ENCODE assay signal across 21 cellular contexts in the genomic region with DNA sequence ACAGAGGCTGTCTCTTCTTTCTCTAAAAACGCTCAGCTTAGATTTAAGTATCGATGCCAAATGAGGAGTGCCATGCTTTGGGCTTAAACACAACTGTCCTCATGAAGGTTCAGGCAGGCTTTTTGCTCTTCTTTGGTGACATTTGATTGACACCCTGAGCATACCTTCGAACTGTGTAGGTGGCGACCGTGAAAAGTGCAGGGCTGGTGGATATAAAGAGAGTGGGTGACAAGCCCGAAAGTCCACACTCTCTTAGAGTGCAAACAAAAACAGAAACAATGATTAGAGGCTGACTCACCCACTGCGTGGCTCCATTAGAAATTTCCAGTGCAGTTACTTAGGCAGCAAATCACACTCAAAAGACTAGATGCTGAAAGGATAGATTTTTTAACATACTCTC.
DNase-seq lines count a peak whose midpoint lies in the region; ATAC-seq and TF ChIP-seq lines count a peak whose summit lies in the region.
"Had no signal": no experiment of that assay in that cellular context is flagged by ENCODE, and none has a peak within 500 bp of the region (broad histone marks: within the 10 kb centered on the region; RNA-seq: fewer than 3 reads in every experiment).

No MANE protein-coding gene starts in this region.

- no TSS peak for BruUV-seq in PC-3 (replicated peaks; lab: Mats Ljungman, UMichigan)

- H3K9ac ChIP-seq in PC-3 (ENCODE audit: low read length), result no peak overlapping the region

- H2AFZ ChIP-seq in PC-3 (ENCODE audit: low read length), result no peak overlapping the region

- H3K4me1 ChIP-seq in PC-3 (ENCODE audit: insufficient read depth, low read length), result peaks cover 17% of the 10 kb centered on the region
- peaks cover 0 to 20% of the 10 kb centered on the region in 2 donors for H3K4me1 ChIP-seq in esophagus (ENCODE audit: control insufficient read depth in 2 of 2, insufficient read depth in 2 of 2, low read length in 1 of 2)
- H3K4me1 ChIP-seq: gastrocnemius medialis had no signal

- H3K4me3 ChIP-seq in PC-3 (ENCODE audit: low read length) (no peak overlapping the region), esophagus (ENCODE audit: low read depth in 1 of 2, low read length in 2 of 2) (no peak overlapping the region)
- H3K4me3 ChIP-seq: gastrocnemius medialis, SJSA1, thoracic aorta had no signal

- intact Hi-C loops in PC-3 (cut with micrococcal nuclease), result no loop called here
- intact Hi-C loops in activated CD4-positive, alpha-beta memory T cell treated with anti-CD3 and anti-CD28 coated beads for 36 hours (cut with micrococcal nuclease), result no loop called here

- H3K9me2 ChIP-seq in PC-3 (replicated peaks; ENCODE audit: low read length), result no peaks in the 10 kb centered on the region

- TF ChIP-seq CTCF in PC-3 (conservative IDR thresholded peaks at IDR 0.05; ENCODE audit: low read depth, low read length), result no peak

- peak; percentile 46 to 53 for ATAC-seq in activated T-cell treated with anti-CD3 and anti-CD28 coated beads, Interleukin-2, amount 50 U/mL, for 72 hours (replicated peaks in 1 of 2)
- ATAC-seq in PC-3, result peak; percentile 97
- peak; percentile 89 for ATAC-seq in stimulated activated effector memory CD8-positive, alpha-beta T cell treated with anti-CD3 and anti-CD28 coated beads, Interleukin-12 subunit alpha, Interleukin-12 subunit beta, amount 100 ng/mL, for 72 hours
- no peak for ATAC-seq in HG02678 (IDR thresholded peaks at IDR 0.05; ENCODE audit: unreplicated experiment)
- ATAC-seq: gastrocnemius medialis had no signal

- no peak overlapping the region for H3K4me3 Mint-ChIP-seq in activated T-cell treated with anti-CD3 and anti-CD28 coated beads, Interleukin-2, amount 50 U/mL, for 72 hours
- H3K4me3 Mint-ChIP-seq in stimulated activated effector memory CD8-positive, alpha-beta T cell treated with anti-CD3 and anti-CD28 coated beads, Interleukin-12 subunit alpha, Interleukin-12 subunit beta, amount 100 ng/mL, for 72 hours, result no peak overlapping the region
- H3K4me3 Mint-ChIP-seq in activated CD4-positive, alpha-beta memory T cell treated with anti-CD3 and anti-CD28 coated beads for 36 hours, result no peak overlapping the region
- H3K4me3 Mint-ChIP-seq: activated CD4-positive, alpha-beta memory T cell treated with anti-CD3 and anti-CD28 coated beads, Interleukin-2, amount 10 ng/mL, durations not matched to agents 7 days and 5 days; nephron progenitor cell had no signal

- WGBS in esophagus, 2 donors, result 53 to 55% methylated on average over 7 of the region's 7 CpGs

- H3K27me3 ChIP-seq in PC-3 (ENCODE audit: low read length) (no peaks in the 10 kb centered on the region), esophagus (ENCODE audit: control insufficient read depth in 1 of 2, insufficient read depth in 2 of 2, low read length in 2 of 2) (no peaks in the 10 kb centered on the region)
- H3K27me3 ChIP-seq: gastrocnemius medialis, SJSA1 had no signal

- POLR2A ChIA-PET in PC-3 (lab: Charles Lee; ENCODE audit: unreplicated experiment), result no interaction called here
- POLR2A ChIA-PET in activated CD4-positive, alpha-beta memory T cell treated with anti-CD3 and anti-CD28 coated beads for 36 hours (lab: Charles Lee), result no interaction called here

- no peak for DNase-seq in activated T-cell treated with anti-CD3 and anti-CD28 coated beads, Interleukin-2, amount 50 U/mL, for 72 hours
- DNase-seq in activated T-cell treated with anti-CD3 and anti-CD28 coated beads, Interleukin-2, amount 50 U/mL, for 48 hours, result no peak
- DNase-seq in PC-3 (peak; percentile 53), T-helper 1 cell (no peak)
- DNase-seq in stimulated activated effector memory CD8-positive, alpha-beta T cell treated with anti-CD3 and anti-CD28 coated beads, Interleukin-12 subunit alpha, Interleukin-12 subunit beta, amount 100 ng/mL, for 72 hours (ENCODE audit: low spot score in 2 of 2), result no peak
- no peak for DNase-seq in activated CD4-positive, alpha-beta memory T cell treated with anti-CD3 and anti-CD28 coated beads for 36 hours
- DNase-seq: ACHN; activated CD4-positive, alpha-beta memory T cell treated with anti-CD3 and anti-CD28 coated beads, Interleukin-2, amount 10 ng/mL, durations not matched to agents 7 days and 5 days; activated gamma-delta T cell; dermis blood vessel endothelial cell; gastrocnemius medialis; GF-D8; NCI-H1092; NCI-H2171; nephron progenitor cell; NK-92 treated with Interleukin-12 subunit alpha and Interleukin-12 subunit beta, amount 100 ng/mL, for 24 hours; retina had no signal

- CTCF ChIA-PET in PC-3 (lab: Charles Lee), result no interaction called here
- CTCF ChIA-PET in activated CD4-positive, alpha-beta memory T cell treated with anti-CD3 and anti-CD28 coated beads for 36 hours (lab: Charles Lee), result interaction anchor here (1.6 kb wide), 1 partner anchor 28 kb away, joined by 7 read pairs; no protein-coding TSS in a partner anchor

- H3K4me1 Mint-ChIP-seq in activated T-cell treated with anti-CD3 and anti-CD28 coated beads, Interleukin-2, amount 50 U/mL, for 72 hours (ENCODE audit: low read depth), result peaks cover 4% of the 10 kb centered on the region
- peaks cover 17% of the 10 kb centered on the region for H3K4me1 Mint-ChIP-seq in stimulated activated effector memory CD8-positive, alpha-beta T cell treated with anti-CD3 and anti-CD28 coated beads, Interleukin-12 subunit alpha, Interleukin-12 subunit beta, amount 100 ng/mL, for 72 hours
- peaks cover 7% of the 10 kb centered on the region for H3K4me1 Mint-ChIP-seq in activated CD4-positive, alpha-beta memory T cell treated with anti-CD3 and anti-CD28 coated beads for 36 hours (ENCODE audit: low read depth)
- H3K4me1 Mint-ChIP-seq: activated CD4-positive, alpha-beta memory T cell treated with anti-CD3 and anti-CD28 coated beads, Interleukin-2, amount 10 ng/mL, durations not matched to agents 7 days and 5 days; nephron progenitor cell had no signal

- H3K27ac ChIP-seq in PC-3 (ENCODE audit: low read length) (no peak overlapping the region), esophagus (ENCODE audit: low read depth in 2 of 2, low read length in 1 of 2) (peak overlapping the region; percentile 75 to 86)
- H3K27ac ChIP-seq: gastrocnemius medialis, SJSA1, thoracic aorta had no signal

- no peaks in the 10 kb centered on the region for H3K9me3 ChIP-seq in PC-3 (ENCODE audit: low read length)
- H3K9me3 ChIP-seq in esophagus (ENCODE audit: control insufficient read depth in 2 of 2, insufficient read depth in 1 of 2, low read depth in 1 of 2, low read length in 1 of 2), result peaks cover 0 to 6% of the 10 kb centered on the region in 2 donors
- H3K9me3 ChIP-seq: gastrocnemius medialis, SJSA1, thoracic aorta had no signal

- no peak overlapping the region for H3K27ac Mint-ChIP-seq in activated T-cell treated with anti-CD3 and anti-CD28 coated beads, Interleukin-2, amount 50 U/mL, for 72 hours
- H3K27ac Mint-ChIP-seq in stimulated activated effector memory CD8-positive, alpha-beta T cell treated with anti-CD3 and anti-CD28 coated beads, Interleukin-12 subunit alpha, Interleukin-12 subunit beta, amount 100 ng/mL, for 72 hours, result no peak overlapping the region
- H3K27ac Mint-ChIP-seq in activated CD4-positive, alpha-beta memory T cell treated with anti-CD3 and anti-CD28 coated beads for 36 hours, result no peak overlapping the region
- H3K27ac Mint-ChIP-seq: activated CD4-positive, alpha-beta memory T cell treated with anti-CD3 and anti-CD28 coated beads, Interleukin-2, amount 10 ng/mL, durations not matched to agents 7 days and 5 days; nephron progenitor cell had no signal

- H3F3A ChIP-seq in PC-3 (ENCODE audit: low read length, unreplicated experiment), result no peaks in the 10 kb centered on the region

- H3K36me3 Mint-ChIP-seq in activated T-cell treated with anti-CD3 and anti-CD28 coated beads, Interleukin-2, amount 50 U/mL, for 72 hours (ENCODE audit: insufficient read depth in 2 of 2), result no peaks in the 10 kb centered on the region
- no peaks in the 10 kb centered on the region for H3K36me3 Mint-ChIP-seq in stimulated activated effector memory CD8-positive, alpha-beta T cell treated with anti-CD3 and anti-CD28 coated beads, Interleukin-12 subunit alpha, Interleukin-12 subunit beta, amount 100 ng/mL, for 72 hours
- no peaks in the 10 kb centered on the region for H3K36me3 Mint-ChIP-seq in activated CD4-positive, alpha-beta memory T cell treated with anti-CD3 and anti-CD28 coated beads for 36 hours

- no peaks in the 10 kb centered on the region for H3K79me2 ChIP-seq in PC-3 (ENCODE audit: low read length)

- H3K4me2 ChIP-seq in PC-3 (ENCODE audit: low read length), result peak overlapping the region; percentile 61

- peaks cover 68% of the 10 kb centered on the region for H3K27me3 Mint-ChIP-seq in activated T-cell treated with anti-CD3 and anti-CD28 coated beads, Interleukin-2, amount 50 U/mL, for 72 hours (ENCODE audit: low read depth)
- peaks cover 22% of the 10 kb centered on the region for H3K27me3 Mint-ChIP-seq in activated CD4-positive, alpha-beta memory T cell treated with anti-CD3 and anti-CD28 coated beads for 36 hours

- H4K20me1 ChIP-seq in PC-3 (ENCODE audit: low read length), result no peaks in the 10 kb centered on the region

- H3K36me3 ChIP-seq in PC-3 (ENCODE audit: low read depth, low read length) (no peaks in the 10 kb centered on the region), esophagus (ENCODE audit: control insufficient read depth in 2 of 2, insufficient read depth in 2 of 2, low read length in 1 of 2) (no peaks in the 10 kb centered on the region)
- H3K36me3 ChIP-seq: gastrocnemius medialis, SJSA1, thoracic aorta had no signal

- peaks cover 2% of the 10 kb centered on the region in 2 donors for H3K9me3 Mint-ChIP-seq in activated T-cell treated with anti-CD3 and anti-CD28 coated beads, Interleukin-2, amount 50 U/mL, for 72 hours
- H3K9me3 Mint-ChIP-seq in stimulated activated effector memory CD8-positive, alpha-beta T cell treated with anti-CD3 and anti-CD28 coated beads, Interleukin-12 subunit alpha, Interleukin-12 subunit beta, amount 100 ng/mL, for 72 hours, result no peaks in the 10 kb centered on the region
- no peaks in the 10 kb centered on the region for H3K9me3 Mint-ChIP-seq in activated CD4-positive, alpha-beta memory T cell treated with anti-CD3 and anti-CD28 coated beads for 36 hours
